ENCODE assay signal across 1 cellular context in genomic region chr3:42176635-42177034, GRCh38.
TF ChIP-seq lines count a peak whose summit lies in the region.

No MANE protein-coding gene starts in this region.

TF ChIP-seq in HEK293, 187 proteins besides CTCF, POLR2A, EP300 and RAD21 (continued from another document):
- TF ChIP-seq ZNF362 (tag by site-specific recombination; IDR thresholded peaks at IDR 0.05) = 0 out of 2 replicates have a peak, but pooled peaks have one; percentile 35
- TF ChIP-seq HIC1 (tag by site-specific recombination; IDR thresholded peaks at IDR 0.05) = peak; percentile 60; the same call in 1 of the 2 replicates
- peak; percentile 74 for TF ChIP-seq ZNF366 (tag by site-specific recombination; conservative IDR thresholded peaks at IDR 0.05)
- no peak for TF ChIP-seq KLF16 (tag by site-specific recombination; IDR thresholded peaks at IDR 0.05)
- TF ChIP-seq ZNF157 (tag by site-specific recombination; IDR thresholded peaks at IDR 0.05) = no peak
- no peak for TF ChIP-seq ZNF555 (tag by site-specific recombination; conservative IDR thresholded peaks at IDR 0.05)
- TF ChIP-seq ZNF10 (tag by site-specific recombination; IDR thresholded peaks at IDR 0.05) = no peak
- TF ChIP-seq ZNF629 (tag by site-specific recombination; IDR thresholded peaks at IDR 0.05) = peak; percentile 52; the same call in 1 of the 2 replicates
- peak; percentile 84 for TF ChIP-seq BCL6B (tag by site-specific recombination; IDR thresholded peaks at IDR 0.05)
- peak; percentile 80 for TF ChIP-seq OSR2 (tag by site-specific recombination; IDR thresholded peaks at IDR 0.05)
- peak; percentile 47; the same call in 1 of the 2 replicates for TF ChIP-seq KLF10 (tag by site-specific recombination; IDR thresholded peaks at IDR 0.05)
